18 cellular contexts compared by ENCODE assay signal in genomic region chr4:38014421-38014852, GRCh38. TPM values are rescaled to one million over a fixed set of nuclear protein-coding genes. Genes with fewer than 3 reads are reported as not detected.
DNase-seq lines count a peak whose midpoint lies in the region; ATAC-seq, FAIRE-seq and TF ChIP-seq lines count a peak whose summit lies in the region.
"Had no signal": no experiment of that assay in that cellular context is flagged by ENCODE, and none has a peak within 500 bp of the region (broad histone marks: within the 10 kb centered on the region; RNA-seq: fewer than 3 reads in every experiment).

No MANE protein-coding gene starts in this region.

- intact Hi-C loops in testis (cut with DNase I; ENCODE audit: low total_unique reads), result no loop called here

- H3K79me2 ChIP-seq in GM23338 (replicated peaks; ENCODE audit: insufficient read depth), result peaks cover 20% of the 10 kb centered on the region
- H3K79me2 ChIP-seq in astrocyte (ENCODE audit: insufficient read depth, low read length), result peaks cover 21% of the 10 kb centered on the region

- no peak for TF ChIP-seq CTCF in GM23338 (conservative IDR thresholded peaks at IDR 0.05; ENCODE audit: low read depth in 2 of 2)
- no peak for TF ChIP-seq CTCF in astrocyte (IDR thresholded peaks at IDR 0.05; ENCODE audit: insufficient read depth, low read depth, low read length)
- no peak for TF ChIP-seq CTCF in testis (IDR thresholded peaks at IDR 0.05)

- H3K27me3 ChIP-seq in GM23338 (ENCODE audit: insufficient read depth) (no peaks in the 10 kb centered on the region), astrocyte (ENCODE audit: insufficient read depth, low read length) (no peaks in the 10 kb centered on the region), muscle layer of colon (ENCODE audit: control insufficient read depth in 1 of 2, insufficient read depth in 2 of 2, low read length in 2 of 2) (no peaks in the 10 kb centered on the region), testis (no peaks in the 10 kb centered on the region)

- H3K27ac Mint-ChIP-seq in GM23338 (no peak overlapping the region), astrocyte (ENCODE audit: unreplicated experiment) (no peak overlapping the region)

- H4K20me1 ChIP-seq in GM23338 (replicated peaks; ENCODE audit: insufficient read depth) (peaks cover 10% of the 10 kb centered on the region; the same call in 1 of the 2 replicates), astrocyte (ENCODE audit: insufficient read depth, low read length) (peaks cover 35% of the 10 kb centered on the region)

- H3F3A ChIP-seq in GM23338 (replicated peaks; ENCODE audit: low read depth), result no peaks in the 10 kb centered on the region

- H3K4me1 Mint-ChIP-seq in GM23338, result peaks cover 9% of the 10 kb centered on the region
- peaks cover 8% of the 10 kb centered on the region for H3K4me1 Mint-ChIP-seq in astrocyte (ENCODE audit: low read depth, unreplicated experiment)

- peak; percentile 76 for ATAC-seq in GM23338
- ATAC-seq in HG03520 (IDR thresholded peaks at IDR 0.05; ENCODE audit: unreplicated experiment), result no peak
- ATAC-seq in GM18873 (IDR thresholded peaks at IDR 0.05; ENCODE audit: low FRiP score, unreplicated experiment), result no peak

- H3K4me3 Mint-ChIP-seq in GM23338, result no peak overlapping the region
- no peak overlapping the region for H3K4me3 Mint-ChIP-seq in astrocyte (ENCODE audit: unreplicated experiment)
- H3K4me3 Mint-ChIP-seq: CD14-positive monocyte had no signal

- H3K9me3 Mint-ChIP-seq in GM23338, result no peaks in the 10 kb centered on the region; the same call in 2 of the 3 replicates
- no peaks in the 10 kb centered on the region for H3K9me3 Mint-ChIP-seq in astrocyte (ENCODE audit: unreplicated experiment)
- H3K9me3 Mint-ChIP-seq: CD14-positive monocyte had no signal

- no peak overlapping the region for H3K4me2 ChIP-seq in GM23338
- peak overlapping the region; percentile 47 for H3K4me2 ChIP-seq in astrocyte (ENCODE audit: low read length)

- 0 out of 2 replicates have a peak overlapping the region, but pooled peaks have one; percentile 51 for H3K27ac ChIP-seq in GM23338 (ENCODE audit: low read depth)
- H3K27ac ChIP-seq in astrocyte (ENCODE audit: low read depth, low read length), result no peak overlapping the region
- H3K27ac ChIP-seq in muscle layer of colon (ENCODE audit: low read depth, low read length), result peak overlapping the region; percentile 63
- H3K27ac ChIP-seq in testis, result no peak overlapping the region

- no peak for FAIRE-seq in astrocyte (lab: Jason Lieb, UNC)
- FAIRE-seq: GM12892 had no signal

- H3K27me3 Mint-ChIP-seq in GM23338 (ENCODE audit: insufficient read depth, low read depth, poor library complexity), result no peaks in the 10 kb centered on the region
- no peaks in the 10 kb centered on the region for H3K27me3 Mint-ChIP-seq in astrocyte (ENCODE audit: low read depth, unreplicated experiment)

- H3K4me3 ChIP-seq in GM23338, result no peak overlapping the region
- no peak overlapping the region for H3K4me3 ChIP-seq in astrocyte (ENCODE audit: insufficient read depth, low read depth, low read length)
- no peak overlapping the region for H3K4me3 ChIP-seq in muscle layer of colon (ENCODE audit: low read depth in 1 of 2, low read length in 2 of 2)
- H3K4me3 ChIP-seq in testis, result peak overlapping the region; percentile 12 to 46

- no peak for TF ChIP-seq POLR2A in testis (IDR thresholded peaks at IDR 0.05)

- no peaks in the 10 kb centered on the region for H3K9me2 ChIP-seq in GM23338 (ENCODE audit: insufficient read depth)

- H3K9me3 ChIP-seq in astrocyte (ENCODE audit: insufficient read depth, low read depth, low read length), result no peaks in the 10 kb centered on the region
- H3K9me3 ChIP-seq in muscle layer of colon (ENCODE audit: low read length), result no peaks in the 10 kb centered on the region
- H3K9me3 ChIP-seq in testis, result no peaks in the 10 kb centered on the region

- DNase-seq in GM23338 (ENCODE audit: low spot score) (no peak), astrocyte (ENCODE audit: low read depth) (no peak), testis (no peak)
- no peak for DNase-seq in activated CD4-positive, alpha-beta T cell treated with anti-CD3 and anti-CD28 coated beads, Interleukin-2, amount 50 U/mL, for 4 hours
- DNase-seq in activated naive CD4-positive, alpha-beta T cell (lab: John Stamatoyannopoulos, UW), result no peak
- DNase-seq: DMS 273 treated with DMSO at 0.1 percent for 48 hours; H7; NCI-H1105 treated with DMSO at 0.1 percent for 48 hours; NCI-H187; NK-92 treated with Interleukin-12 subunit alpha and Interleukin-12 subunit beta, amount 100 ng/mL, for 24 hours; SIG-M5 had no signal

- H3K4me1 ChIP-seq in GM23338 (ENCODE audit: insufficient read depth), result 0 out of 2 replicates have a peak, but pooled peaks cover 5% of the 10 kb centered on the region
- peaks cover 9% of the 10 kb centered on the region for H3K4me1 ChIP-seq in astrocyte (ENCODE audit: insufficient read depth, low read length)
- peaks cover 62% of the 10 kb centered on the region for H3K4me1 ChIP-seq in muscle layer of colon (ENCODE audit: insufficient read depth, low read length)
- no peaks in the 10 kb centered on the region for H3K4me1 ChIP-seq in testis

- H3K36me3 ChIP-seq in GM23338 (ENCODE audit: insufficient read depth), result no peaks in the 10 kb centered on the region
- H3K36me3 ChIP-seq in astrocyte (ENCODE audit: insufficient read depth, low read length), result peaks cover 3% of the 10 kb centered on the region
- peaks cover 10% of the 10 kb centered on the region for H3K36me3 ChIP-seq in muscle layer of colon (ENCODE audit: insufficient read depth, low read length)
- no peaks in the 10 kb centered on the region for H3K36me3 ChIP-seq in testis (ENCODE audit: low read depth, missing control alignments)

- H2AFZ ChIP-seq in GM23338 (no peak overlapping the region), astrocyte (ENCODE audit: low read depth, low read length) (no peak overlapping the region)

- 75 to 79% methylated on average over 6 to 37 of the region's 37 CpGs for WGBS in testis, 2 donors

- H3K9ac ChIP-seq in astrocyte (ENCODE audit: low read length) (no peak overlapping the region), muscle layer of colon (ENCODE audit: low read length) (no peak overlapping the region)

- H3K36me3 Mint-ChIP-seq in GM23338 (ENCODE audit: low read depth), result peaks cover 11% of the 10 kb centered on the region
- peaks cover 4% of the 10 kb centered on the region for H3K36me3 Mint-ChIP-seq in astrocyte (ENCODE audit: low read depth, unreplicated experiment)

TF ChIP-seq in GM23338, 12 proteins besides CTCF, POLR2A, EP300 and RAD21 (continues in another document):
- TF ChIP-seq CREB1 (CRISPR knock-in tag; IDR thresholded peaks at IDR 0.05; ENCODE audit: low read depth) (no peak), POLR2AphosphoS5 (IDR thresholded peaks at IDR 0.05; ENCODE audit: low read depth) (no peak), JUNB (IDR thresholded peaks at IDR 0.05; ENCODE audit: unreplicated experiment) (no peak), ZNF331 (CRISPR knock-in tag; IDR thresholded peaks at IDR 0.05; ENCODE audit: low read depth) (no peak), EZH2phosphoT487 (IDR thresholded peaks at IDR 0.05; ENCODE audit: unreplicated experiment) (no peak), ETS1 (IDR thresholded peaks at IDR 0.05) (no peak), EZH2 (IDR thresholded peaks at IDR 0.05; ENCODE audit: low read depth, unreplicated experiment) (no peak), ZNF114 (CRISPR knock-in tag; IDR thresholded peaks at IDR 0.05) (no peak), STAT1 (IDR thresholded peaks at IDR 0.05; ENCODE audit: unreplicated experiment) (no peak)

RNA-seq across cellular contexts. Expression of gene PTTG2, which starts 54.2 kb away (rescaled TPM):
- not detected in 2 replicates for total RNA-seq in GM23338 (2014; rRNA removed; shearing (Covaris generic))
- polyA plus RNA-seq in GM23338 (2016; fragmentation: Nextera tagmentation; extraction: Ambion mirVana) (1.1 TPM in 1 of 2 replicates, not detected in the other), testis (ENCODE audit: insufficient read depth, low read depth, low replicate concordance) (not detected)
- total RNA-seq in astrocyte (not detected in 2 replicates), testis (under 1 TPM in 1 of 2 donors, not detected in 1; 0.50 TPM)
- total RNA-seq: Daoy, H7, HT1080 had no signal
- polyA plus RNA-seq: CD14-positive monocyte had no signal

Comparison
In these comparisons a context has a peak if more than half of its experiments do, and no peak if none do; other contexts are left out.
1. H3K27ac ChIP-seq: peak in GM23338 (single experiment) and muscle layer of colon (single experiment); none in astrocyte (single experiment) and testis (0 of 2).
2. H3K4me3 ChIP-seq: peak in testis (2 of 2); none in GM23338 (single experiment), astrocyte (single experiment) and muscle layer of colon (0 of 2).